ENCODE assay signal across 15 cellular contexts in genomic region chr20:34060970-34061369, GRCh38. TPM values are rescaled to one million over a fixed set of nuclear protein-coding genes. Genes with fewer than 3 reads are reported as not detected.
DNase-seq lines count a peak whose midpoint lies in the region; ATAC-seq lines count a peak whose summit lies in the region.
"Had no signal": no experiment of that assay in that cellular context is flagged by ENCODE, and none has a peak within 500 bp of the region (broad histone marks: within the 10 kb centered on the region; RNA-seq: fewer than 3 reads in every experiment).

No MANE protein-coding gene starts in this region.

- no peak for ATAC-seq in activated T-cell treated with anti-CD3 and anti-CD28 coated beads, Interleukin-2, amount 50 U/mL, for 72 hours (replicated peaks in 1 of 2)
- no peak for ATAC-seq in stimulated activated effector memory CD8-positive, alpha-beta T cell treated with anti-CD3 and anti-CD28 coated beads, Interleukin-12 subunit alpha, Interleukin-12 subunit beta, amount 100 ng/mL, for 72 hours
- ATAC-seq in HG03442 (IDR thresholded peaks at IDR 0.05; ENCODE audit: unreplicated experiment), result no peak

- H3K36me3 ChIP-seq in CD8-positive, alpha-beta memory T cell (ENCODE audit: insufficient read depth, low read length), result peaks cover 5% of the 10 kb centered on the region
- H3K36me3 ChIP-seq in mesodermal cell (ENCODE audit: control insufficient read depth, insufficient read depth, low read length), result peaks cover 13% of the 10 kb centered on the region

- no peaks in the 10 kb centered on the region for H3K27me3 ChIP-seq in CD8-positive, alpha-beta memory T cell (ENCODE audit: insufficient read depth, low read length, poor library complexity, severe bottlenecking)

- H3K9me3 ChIP-seq in CD8-positive, alpha-beta memory T cell (ENCODE audit: low read length), result no peaks in the 10 kb centered on the region
- no peaks in the 10 kb centered on the region for H3K9me3 ChIP-seq in mesodermal cell (ENCODE audit: control insufficient read depth, low read length)

- CTCF ChIA-PET in CD8-positive, alpha-beta memory T cell (lab: Charles Lee), result interaction anchor here (2.3 kb wide), 1 partner anchor 9 kb away, joined by 8 read pairs; no protein-coding TSS in a partner anchor

- no peaks in the 10 kb centered on the region for H3K9me3 Mint-ChIP-seq in activated T-cell treated with anti-CD3 and anti-CD28 coated beads, Interleukin-2, amount 50 U/mL, for 72 hours
- H3K9me3 Mint-ChIP-seq in CD8-positive, alpha-beta memory T cell, result no peaks in the 10 kb centered on the region
- no peaks in the 10 kb centered on the region for H3K9me3 Mint-ChIP-seq in stimulated activated effector memory CD8-positive, alpha-beta T cell treated with anti-CD3 and anti-CD28 coated beads, Interleukin-12 subunit alpha, Interleukin-12 subunit beta, amount 100 ng/mL, for 72 hours

- no peak overlapping the region for H3K4me3 Mint-ChIP-seq in activated T-cell treated with anti-CD3 and anti-CD28 coated beads, Interleukin-2, amount 50 U/mL, for 72 hours
- H3K4me3 Mint-ChIP-seq in CD8-positive, alpha-beta memory T cell, result no peak overlapping the region
- H3K4me3 Mint-ChIP-seq in stimulated activated effector memory CD8-positive, alpha-beta T cell treated with anti-CD3 and anti-CD28 coated beads, Interleukin-12 subunit alpha, Interleukin-12 subunit beta, amount 100 ng/mL, for 72 hours, result no peak overlapping the region

- POLR2A ChIA-PET in CD8-positive, alpha-beta memory T cell (lab: Charles Lee), result no interaction called here

- H3K27me3 Mint-ChIP-seq in activated T-cell treated with anti-CD3 and anti-CD28 coated beads, Interleukin-2, amount 50 U/mL, for 72 hours (ENCODE audit: low read depth), result no peaks in the 10 kb centered on the region
- no peaks in the 10 kb centered on the region for H3K27me3 Mint-ChIP-seq in CD8-positive, alpha-beta memory T cell

- WGBS in mesodermal cell (ENCODE audit: insufficient coverage in 2 of 2), 2 experiments, result no CpG with 5 or more reads among the region's 1 CpG

- H3K27ac Mint-ChIP-seq in activated T-cell treated with anti-CD3 and anti-CD28 coated beads, Interleukin-2, amount 50 U/mL, for 72 hours, result peak overlapping the region; percentile 79
- H3K27ac Mint-ChIP-seq in CD8-positive, alpha-beta memory T cell, result peak overlapping the region in 7 of 8 donors; percentile 9 to 92 (median 67)
- H3K27ac Mint-ChIP-seq in stimulated activated effector memory CD8-positive, alpha-beta T cell treated with anti-CD3 and anti-CD28 coated beads, Interleukin-12 subunit alpha, Interleukin-12 subunit beta, amount 100 ng/mL, for 72 hours, result peak overlapping the region; percentile 77

- DNase-seq in activated T-cell treated with anti-CD3 and anti-CD28 coated beads, Interleukin-2, amount 50 U/mL, for 72 hours, result no peak
- no peak for DNase-seq in activated T-cell treated with anti-CD3 and anti-CD28 coated beads for 4 hours
- DNase-seq in CD8-positive, alpha-beta memory T cell, result no peak
- DNase-seq in stimulated activated effector memory CD8-positive, alpha-beta T cell treated with anti-CD3 and anti-CD28 coated beads, Interleukin-12 subunit alpha, Interleukin-12 subunit beta, amount 100 ng/mL, for 72 hours (ENCODE audit: low spot score in 2 of 2), result no peak
- DNase-seq in globus pallidus (ENCODE audit: low spot score), result no peak
- DNase-seq: DND-41; GF-D8; KG1; NCI-H1105 treated with DMSO at 0.1 percent for 48 hours; NCI-H187; NCI-H69; NK-92 treated with Interleukin-12 subunit alpha and Interleukin-12 subunit beta, amount 100 ng/mL, for 24 hours had no signal

- no peak overlapping the region for H3K27ac ChIP-seq in CD8-positive, alpha-beta memory T cell (ENCODE audit: low read depth, low read length)
- H3K27ac ChIP-seq in mesodermal cell (ENCODE audit: low read depth, low read length, severe bottlenecking), result peak overlapping the region; percentile 77
- H3K27ac ChIP-seq: RWPE1 had no signal

- H3K4me3 ChIP-seq in CD8-positive, alpha-beta memory T cell (ENCODE audit: low read length), result no peak overlapping the region
- no peak overlapping the region for H3K4me3 ChIP-seq in mesodermal cell (ENCODE audit: extremely low read depth, insufficient read depth, low read length, poor library complexity, severe bottlenecking)

- H3K4me1 Mint-ChIP-seq in activated T-cell treated with anti-CD3 and anti-CD28 coated beads, Interleukin-2, amount 50 U/mL, for 72 hours (ENCODE audit: low read depth), result peaks cover 53% of the 10 kb centered on the region
- H3K4me1 Mint-ChIP-seq in CD8-positive, alpha-beta memory T cell, result peaks cover 69 to 95% (median 93%) of the 10 kb centered on the region in 3 donors
- peaks cover 73% of the 10 kb centered on the region for H3K4me1 Mint-ChIP-seq in stimulated activated effector memory CD8-positive, alpha-beta T cell treated with anti-CD3 and anti-CD28 coated beads, Interleukin-12 subunit alpha, Interleukin-12 subunit beta, amount 100 ng/mL, for 72 hours

- no peaks in the 10 kb centered on the region for H3K36me3 Mint-ChIP-seq in activated T-cell treated with anti-CD3 and anti-CD28 coated beads, Interleukin-2, amount 50 U/mL, for 72 hours (ENCODE audit: insufficient read depth in 2 of 2)
- H3K36me3 Mint-ChIP-seq in CD8-positive, alpha-beta memory T cell, result peaks cover 0 to 36% (median 3%) of the 10 kb centered on the region in 3 donors
- H3K36me3 Mint-ChIP-seq in stimulated activated effector memory CD8-positive, alpha-beta T cell treated with anti-CD3 and anti-CD28 coated beads, Interleukin-12 subunit alpha, Interleukin-12 subunit beta, amount 100 ng/mL, for 72 hours, result peaks cover 24% of the 10 kb centered on the region

- H3K4me1 ChIP-seq in CD8-positive, alpha-beta memory T cell (ENCODE audit: insufficient read depth, low read length), result peaks cover 19% of the 10 kb centered on the region
- peaks cover 39% of the 10 kb centered on the region for H3K4me1 ChIP-seq in mesodermal cell (ENCODE audit: control insufficient read depth, insufficient read depth, low read length, poor library complexity, severe bottlenecking)

RNA-seq across cellular contexts. Expression of gene EIF2S2, which starts 51.1 kb away (rescaled TPM):
- 100 to 1,000 TPM; 158 to 165 TPM for total RNA-seq in activated T-cell treated with anti-CD3 and anti-CD28 coated beads, Interleukin-2, amount 50 U/mL, for 72 hours
- total RNA-seq in CD8-positive, alpha-beta memory T cell, result 100 to 1,000 TPM; 128 to 130 TPM
- 24.2 TPM for polyA plus RNA-seq in CD8-positive, alpha-beta memory T cell
- polyA plus RNA-seq in mesodermal cell (2013, experiment 1 of 2), result 160 TPM
- 181 TPM for polyA plus RNA-seq in mesodermal cell (2013, experiment 2 of 2)
